ENCODE assay signal across 8 cellular contexts in genomic region chr7:78769551-78770101, GRCh38.
DNase-seq lines count a peak whose midpoint lies in the region; ATAC-seq and TF ChIP-seq lines count a peak whose summit lies in the region.

No MANE protein-coding gene starts in this region.

- no peak overlapping the region for H3K4me3 Mint-ChIP-seq in mesothelial cell of epicardium

- H3K27ac ChIP-seq in right atrium auricular region (no peak overlapping the region), thoracic aorta (no peak overlapping the region)

- no peaks in the 10 kb centered on the region for H3K9me3 ChIP-seq in right atrium auricular region
- H3K9me3 ChIP-seq in thoracic aorta, result no peaks in the 10 kb centered on the region

- no peaks in the 10 kb centered on the region for H3K36me3 Mint-ChIP-seq in mesothelial cell of epicardium

- DNase-seq in NCI-H748 treated with DMSO at 0.1 percent for 48 hours (lab: John Stamatoyannopoulos, UW) (peak; percentile 51), right atrium auricular region (ENCODE audit: low spot score) (no peak), thoracic aorta (ENCODE audit: low spot score) (no peak), mesothelial cell of epicardium (ENCODE audit: low spot score in 2 of 2, unreplicated experiment in 2 of 2) (no peak)
- DNase-seq in stimulated activated CD4-positive, alpha-beta T cell treated with anti-CD3 and anti-CD28 coated beads, Interleukin-2, amount 100 ng/mL, for 48 hours, result no peak
- no peak for DNase-seq in activated CD4-positive, alpha-beta T cell treated with anti-CD3 and anti-CD28 coated beads, Interleukin-2, amount 50 U/mL, for 4 hours

- H3K9me3 Mint-ChIP-seq in mesothelial cell of epicardium, result no peaks in the 10 kb centered on the region

- TF ChIP-seq CTCF in right atrium auricular region (IDR thresholded peaks at IDR 0.05) (no peak), thoracic aorta (IDR thresholded peaks at IDR 0.05) (no peak), mesothelial cell of epicardium (IDR thresholded peaks at IDR 0.05; ENCODE audit: unreplicated experiment) (no peak)

- H3K27ac Mint-ChIP-seq in mesothelial cell of epicardium, result no peak overlapping the region

- peaks cover 10% of the 10 kb centered on the region for H3K4me1 Mint-ChIP-seq in mesothelial cell of epicardium

- peak overlapping the region; percentile 21 to 37 for H3K4me3 ChIP-seq in right atrium auricular region
- H3K4me3 ChIP-seq in thoracic aorta, result peak overlapping the region; percentile 72

- H3K36me3 ChIP-seq in right atrium auricular region (no peaks in the 10 kb centered on the region), thoracic aorta (no peaks in the 10 kb centered on the region)

- H3K27me3 ChIP-seq in right atrium auricular region, result peaks cover 0 to 3% of the 10 kb centered on the region in 2 donors
- H3K27me3 ChIP-seq in thoracic aorta (replicated peaks; ENCODE audit: insufficient read depth), result no peaks in the 10 kb centered on the region

- ATAC-seq in GM18867 (IDR thresholded peaks at IDR 0.05; ENCODE audit: unreplicated experiment) (peak; percentile 95), HG02840 (IDR thresholded peaks at IDR 0.05; ENCODE audit: low FRiP score, unreplicated experiment) (peak; percentile 94), thoracic aorta (ENCODE audit: insufficient number of reproducible peaks, low FRiP score, low read depth) (no peak)

- H3K27me3 Mint-ChIP-seq in mesothelial cell of epicardium (ENCODE audit: low read depth), result peaks cover 17% of the 10 kb centered on the region

- H3K4me1 ChIP-seq in right atrium auricular region (peaks cover 0 to 14% of the 10 kb centered on the region in 2 donors), thoracic aorta (ENCODE audit: control insufficient read depth in 1 of 2, low read depth in 2 of 2) (peaks cover 5 to 28% of the 10 kb centered on the region in 2 donors)
